1 cellular context compared by ENCODE assay signal in genomic region chr10:31017534-31018361, GRCh38.
TF ChIP-seq lines count a peak whose summit lies in the region.

No MANE protein-coding gene starts in this region.

TF ChIP-seq in HepG2, 621 proteins besides CTCF, POLR2A, EP300 and RAD21 (continued from another document):
- TF ChIP-seq ZBTB49 (CRISPR knock-in tag; IDR thresholded peaks at IDR 0.05; ENCODE audit: borderline replicate concordance) (no peak), PLSCR1 (CRISPR knock-in tag; IDR thresholded peaks at IDR 0.05; ENCODE audit: borderline replicate concordance) (no peak), HOXA5 (CRISPR knock-in tag; IDR thresholded peaks at IDR 0.05) (no peak), ZNF740 (CRISPR knock-in tag; IDR thresholded peaks at IDR 0.05) (no peak), NFATC3 (CRISPR knock-in tag; IDR thresholded peaks at IDR 0.05) (no peak), TBL1XR1 (IDR thresholded peaks at IDR 0.05; ENCODE audit: borderline replicate concordance, low read length, partially characterized antibody) (no peak), CHD2 (IDR thresholded peaks at IDR 0.05; ENCODE audit: low read depth, low read length) (no peak), HOXA7 (CRISPR knock-in tag; IDR thresholded peaks at IDR 0.05) (no peak)
TF ChIP-seq in HepG2: peak in this region for 0.
